ENCODE assay signal across 29 cellular contexts in the genomic region with DNA sequence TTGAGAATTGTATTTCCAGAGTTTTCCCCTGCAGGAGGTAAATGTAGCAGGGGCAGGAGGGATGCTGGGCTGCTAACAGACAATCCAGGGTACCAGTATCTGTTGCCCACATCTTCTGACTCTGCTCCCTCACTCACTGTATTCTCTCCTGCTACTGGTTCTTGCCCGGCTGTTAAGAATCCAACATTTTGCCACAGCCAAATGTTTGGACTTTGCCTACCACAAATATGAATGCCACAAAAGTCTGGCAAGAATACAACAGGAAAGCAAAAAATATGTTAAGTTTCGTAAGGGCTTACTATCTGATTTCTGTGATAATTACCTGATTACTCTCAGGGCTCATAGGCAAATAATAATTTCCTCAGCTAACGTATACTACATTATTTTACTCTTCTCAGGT.
"Had no signal": no experiment of that assay in that cellular context is flagged by ENCODE, and none has a peak within 500 bp of the region (broad histone marks: within the 10 kb centered on the region; RNA-seq: fewer than 3 reads in every experiment).

No MANE protein-coding gene starts in this region.

- H3K27ac ChIP-seq: breast epithelium, esophagus squamous epithelium, gastroesophageal sphincter, hepatocyte, left ventricle myocardium inferior, ovary, prostate gland, stomach, thyroid gland, upper lobe of left lung had no signal

- H3K4me1 ChIP-seq: breast epithelium, esophagus squamous epithelium, gastroesophageal sphincter, left ventricle myocardium inferior, prostate gland, stomach, thyroid gland, upper lobe of left lung had no signal

- ATAC-seq: activated T-helper 17 cell treated with anti-CD3 and anti-CD28 coated beads, Interleukin-2, amount 50 U/mL, for 72 hours; gastroesophageal sphincter; naive thymus-derived CD4-positive, alpha-beta T cell; sciatic nerve; stimulated activated naive B cell treated with anti-CD40 and anti-IgM and Interleukin-4, amounts not matched to agents 10 μg/mL and 1 μg/mL and 100 μg/mL, for 72 hours had no signal

- DNase-seq: activated CD4-positive, alpha-beta memory T cell treated with anti-CD3 and anti-CD28 coated beads, Interleukin-2, amount 10 ng/mL, durations not matched to agents 7 days and 5 days; activated CD4-positive, alpha-beta T cell treated with anti-CD3 and anti-CD28 coated beads, Interleukin-2, amount 10 ng/mL, durations not matched to agents 24 days and 14 days; activated CD4-positive, CD25-positive, alpha-beta regulatory T cell treated with anti-CD3 and anti-CD28 coated beads, Interleukin-2, amount 50 U/mL, for 72 hours; activated CD8-positive, alpha-beta memory T cell treated with anti-CD3 and anti-CD28 coated beads, Interleukin-2, amount 50 U/mL, for 48 hours; activated T-cell treated with anti-CD3 and anti-CD28 coated beads, Interleukin-2, amount 50 U/mL, for 24 hours; aorta; central memory CD4-positive, alpha-beta T cell; dermis blood vessel endothelial cell; effector CD4-positive, alpha-beta T cell; esophagus squamous epithelium; islet precursor cell; left ventricle myocardium inferior; naive thymus-derived CD4-positive, alpha-beta T cell; ovary; retina; small intestine; stimulated activated naive B cell treated with anti-CD40 and anti-IgM and Interleukin-4, amounts not matched to agents 10 μg/mL and 1 μg/mL and 100 μg/mL, for 72 hours; stomach; T-helper 2 cell; thyroid gland; upper lobe of left lung had no signal

- H3K9me3 Mint-ChIP-seq: activated CD4-positive, alpha-beta memory T cell treated with anti-CD3 and anti-CD28 coated beads, Interleukin-2, amount 10 ng/mL, durations not matched to agents 7 days and 5 days; activated naive CD4-positive, alpha-beta T cell treated with anti-CD3 and anti-CD28 coated beads, Interleukin-2, amount 50 U/mL, for 24 hours; activated T-cell treated with anti-CD3 and anti-CD28 coated beads, Interleukin-2, amount 50 U/mL, for 24 hours; mesothelial cell of epicardium; stimulated activated naive B cell treated with anti-CD40 and anti-IgM and Interleukin-4, amounts not matched to agents 10 μg/mL and 1 μg/mL and 100 μg/mL, for 72 hours had no signal

- H3K4me2 ChIP-seq: hepatocyte had no signal

- H3K36me3 ChIP-seq: breast epithelium, esophagus squamous epithelium, gastroesophageal sphincter, left ventricle myocardium inferior, ovary, prostate gland, stomach, thyroid gland, upper lobe of left lung had no signal

- H3K79me2 ChIP-seq: hepatocyte had no signal

- H3K4me3 ChIP-seq: breast epithelium, esophagus squamous epithelium, gastroesophageal sphincter, hepatocyte, left ventricle myocardium inferior, ovary, prostate gland, stomach, thyroid gland, upper lobe of left lung had no signal

- H3K27ac Mint-ChIP-seq: activated CD4-positive, alpha-beta memory T cell treated with anti-CD3 and anti-CD28 coated beads, Interleukin-2, amount 10 ng/mL, durations not matched to agents 7 days and 5 days; activated CD4-positive, alpha-beta T cell treated with anti-CD3 and anti-CD28 coated beads, Interleukin-2, amount 10 ng/mL, durations not matched to agents 24 days and 14 days; activated naive CD4-positive, alpha-beta T cell treated with anti-CD3 and anti-CD28 coated beads, Interleukin-2, amount 50 U/mL, for 24 hours; activated T-cell treated with anti-CD3 and anti-CD28 coated beads, Interleukin-2, amount 50 U/mL, for 24 hours; activated T-helper 17 cell treated with anti-CD3 and anti-CD28 coated beads, Interleukin-2, amount 50 U/mL, for 72 hours; mesothelial cell of epicardium; naive thymus-derived CD4-positive, alpha-beta T cell; stimulated activated naive B cell treated with anti-CD40 and anti-IgM and Interleukin-4, amounts not matched to agents 10 μg/mL and 1 μg/mL and 100 μg/mL, for 72 hours had no signal

- H2AFZ ChIP-seq: hepatocyte had no signal

- H3K9me3 ChIP-seq: breast epithelium, esophagus squamous epithelium, gastroesophageal sphincter, left ventricle myocardium inferior, ovary, prostate gland, stomach, thyroid gland, upper lobe of left lung had no signal

- H3K4me3 Mint-ChIP-seq: activated CD4-positive, alpha-beta memory T cell treated with anti-CD3 and anti-CD28 coated beads, Interleukin-2, amount 10 ng/mL, durations not matched to agents 7 days and 5 days; activated CD4-positive, alpha-beta T cell treated with anti-CD3 and anti-CD28 coated beads, Interleukin-2, amount 10 ng/mL, durations not matched to agents 24 days and 14 days; activated naive CD4-positive, alpha-beta T cell treated with anti-CD3 and anti-CD28 coated beads, Interleukin-2, amount 50 U/mL, for 24 hours; activated T-cell treated with anti-CD3 and anti-CD28 coated beads, Interleukin-2, amount 50 U/mL, for 24 hours; activated T-helper 17 cell treated with anti-CD3 and anti-CD28 coated beads, Interleukin-2, amount 50 U/mL, for 72 hours; mesothelial cell of epicardium; naive thymus-derived CD4-positive, alpha-beta T cell; stimulated activated naive B cell treated with anti-CD40 and anti-IgM and Interleukin-4, amounts not matched to agents 10 μg/mL and 1 μg/mL and 100 μg/mL, for 72 hours had no signal

- FAIRE-seq: small intestine had no signal

- H3K36me3 Mint-ChIP-seq: activated naive CD4-positive, alpha-beta T cell treated with anti-CD3 and anti-CD28 coated beads, Interleukin-2, amount 50 U/mL, for 24 hours; mesothelial cell of epicardium; naive thymus-derived CD4-positive, alpha-beta T cell; stimulated activated naive B cell treated with anti-CD40 and anti-IgM and Interleukin-4, amounts not matched to agents 10 μg/mL and 1 μg/mL and 100 μg/mL, for 72 hours had no signal

- H3K27me3 ChIP-seq: breast epithelium, esophagus squamous epithelium, gastroesophageal sphincter, hepatocyte, ovary, stomach, thyroid gland, upper lobe of left lung had no signal
